ENCODE assay signal across 11 cellular contexts in the genomic region with DNA sequence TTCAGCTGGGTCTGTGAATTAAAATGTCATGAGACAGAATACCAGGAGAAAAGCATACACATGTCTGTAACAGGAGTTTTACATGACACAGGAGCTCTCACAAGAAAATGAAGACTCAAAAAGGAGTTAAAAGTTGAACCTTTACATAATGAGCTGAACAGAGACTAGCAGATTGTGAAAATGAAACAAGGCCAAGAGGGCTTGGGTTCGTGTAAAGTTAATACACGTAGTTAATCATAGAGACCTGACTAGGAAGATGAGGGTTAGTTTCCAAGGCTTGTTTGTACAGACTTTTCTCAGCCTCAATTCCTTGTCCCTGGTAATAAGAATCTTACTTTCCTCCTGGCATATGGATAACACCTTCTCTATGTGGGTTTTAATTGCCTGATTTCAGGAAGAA.
"Had no signal": no experiment of that assay in that cellular context is flagged by ENCODE, and none has a peak within 500 bp of the region (broad histone marks: within the 10 kb centered on the region; RNA-seq: fewer than 3 reads in every experiment).

No MANE protein-coding gene starts in this region.

- H3K4me3 Mint-ChIP-seq: activated CD4-positive, alpha-beta memory T cell treated with anti-CD3 and anti-CD28 coated beads for 36 hours; type B pancreatic cell had no signal

- ATAC-seq: esophagus mucosa; left ventricle myocardium superior; stimulated activated naive CD8-positive, alpha-beta T cell treated with anti-CD3 and anti-CD28 coated beads, Interleukin-15, Interleukin-2, amounts not matched to agents 100 U/mL and 50 U/mL, for 24 hours had no signal

- H3K36me3 Mint-ChIP-seq: activated CD4-positive, alpha-beta memory T cell treated with anti-CD3 and anti-CD28 coated beads for 36 hours had no signal

- H3K27me3 Mint-ChIP-seq: activated CD4-positive, alpha-beta memory T cell treated with anti-CD3 and anti-CD28 coated beads for 36 hours; type B pancreatic cell had no signal

- H3K27ac Mint-ChIP-seq: activated CD4-positive, alpha-beta memory T cell treated with anti-CD3 and anti-CD28 coated beads for 36 hours; type B pancreatic cell had no signal

- DNase-seq: activated CD4-positive, alpha-beta memory T cell treated with anti-CD3 and anti-CD28 coated beads for 36 hours; activated CD4-positive, CD25-positive, alpha-beta regulatory T cell treated with anti-CD3 and anti-CD28 coated beads, Interleukin-2, amount 50 U/mL, for 72 hours; dorsolateral prefrontal cortex; hippocampal formation; left ventricle myocardium superior; mesendoderm; stimulated activated CD4-positive, alpha-beta T cell treated with anti-CD3 and anti-CD28 coated beads, Interleukin-4, amount 100 ng/mL, for 1 hour; stimulated activated CD8-positive, alpha-beta memory T cell treated with anti-CD3 and anti-CD28 coated beads, Interleukin-4, amount 100 ng/mL, for 48 hours; stimulated activated naive CD8-positive, alpha-beta T cell treated with anti-CD3 and anti-CD28 coated beads, Interleukin-15, Interleukin-2, amounts not matched to agents 100 U/mL and 50 U/mL, for 24 hours had no signal
